Comparison of ENCODE assay signal across 21 cellular contexts in the genomic region with DNA sequence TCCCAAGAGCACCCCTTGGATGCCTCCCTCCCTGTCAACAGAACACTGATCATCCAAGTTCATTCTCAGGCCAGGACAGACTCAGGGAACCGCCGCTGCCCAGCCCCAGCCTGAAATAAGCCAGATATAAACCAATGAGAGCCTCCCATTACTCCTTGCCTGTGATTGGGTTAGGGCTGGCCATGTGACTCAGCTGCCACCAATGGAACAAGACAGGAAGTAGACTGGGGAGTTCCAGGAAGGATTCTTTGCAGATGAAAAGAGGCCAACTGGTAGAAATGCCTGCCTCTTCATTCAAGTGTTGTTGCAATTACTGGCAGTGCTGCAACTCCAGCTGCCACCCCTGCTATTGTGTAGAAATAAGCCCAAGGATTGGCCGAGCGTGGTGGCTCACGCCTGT.
DNase-seq lines count a peak whose midpoint lies in the region; TF ChIP-seq lines count a peak whose summit lies in the region.
"Had no signal": no experiment of that assay in that cellular context is flagged by ENCODE, and none has a peak within 500 bp of the region (broad histone marks: within the 10 kb centered on the region; RNA-seq: fewer than 3 reads in every experiment).

No MANE protein-coding gene starts in this region.

- H2BK15ac ChIP-seq in H9 (ENCODE audit: low read depth, low read length) (no peak overlapping the region), mesenchymal stem cell (ENCODE audit: low read depth, poor library complexity, severe bottlenecking) (no peak overlapping the region)

- DNase-seq in NCI-H2171 treated with DMSO at 0.1 percent for 48 hours (lab: John Stamatoyannopoulos, UW) (peak; percentile 21), NCI-H2171 (lab: John Stamatoyannopoulos, UW) (no peak), H9 (no peak), OCI-M1 (lab: John Stamatoyannopoulos, UW) (peak; percentile 10), mesenchymal stem cell (peak; percentile 3), thyroid gland (no peak), medulla oblongata (ENCODE audit: extremely low spot score) (no peak), CD14-positive monocyte (ENCODE audit: low spot score) (no peak)
- DNase-seq: activated CD4-positive, CD25-positive, alpha-beta regulatory T cell; activated CD8-positive, alpha-beta T cell treated with anti-CD3 and anti-CD28 coated beads, Interleukin-2, amount 10 ng/mL, durations not matched to agents 7 days and 5 days; activated naive CD4-positive, alpha-beta T cell; amniotic stem cell; C1 segment of cervical spinal cord; effector memory CD4-positive, alpha-beta T cell; gastrocnemius medialis; hippocampal formation; islet precursor cell; NCI-H1694; T-helper 9 cell had no signal

- H3K23me2 ChIP-seq in H9 (ENCODE audit: insufficient read length, low read depth, low read length, poor library complexity, severe bottlenecking): no peaks in the 10 kb centered on the region

- H3K56ac ChIP-seq in H9 (ENCODE audit: insufficient read length, low read depth, low read length): no peak overlapping the region

- H3K36me3 ChIP-seq in mesenchymal stem cell (ENCODE audit: control insufficient read depth in 1 of 2, insufficient read depth in 2 of 2, low read depth in 1 of 2, low read length in 2 of 2) (no peaks in the 10 kb centered on the region), thyroid gland (no peaks in the 10 kb centered on the region)
- H3K36me3 ChIP-seq: breast epithelium, gastrocnemius medialis had no signal

- H3K18ac ChIP-seq in H9 (ENCODE audit: insufficient read length, low read depth, low read length): no peak overlapping the region
- H3K18ac ChIP-seq in mesenchymal stem cell (ENCODE audit: low read depth in 1 of 2, low read length in 2 of 2): no peak overlapping the region

- H3K27me3 Mint-ChIP-seq in H9 (ENCODE audit: low read depth) (no peaks in the 10 kb centered on the region), CD14-positive monocyte (ENCODE audit: low read depth in 3 of 3) (peaks cover 0 to 2% (median 0%) of the 10 kb centered on the region in 3 donors)

- H2AK5ac ChIP-seq in H9 (ENCODE audit: insufficient read length, low read length): no peak overlapping the region
- no peak overlapping the region for H2AK5ac ChIP-seq in mesenchymal stem cell (ENCODE audit: low read length, severe bottlenecking)

- H3K9me3 Mint-ChIP-seq in H9: peaks cover 6 to 8% of the 10 kb centered on the region in 2 experiments; a peak in 4 of 5 replicates
- peaks cover 12 to 35% (median 24%) of the 10 kb centered on the region in 7 donors for H3K9me3 Mint-ChIP-seq in CD14-positive monocyte
- H3K9me3 Mint-ChIP-seq: neural crest cell had no signal

- H2BK5ac ChIP-seq in H9 (ENCODE audit: insufficient read length, low read length) (no peak overlapping the region), mesenchymal stem cell (ENCODE audit: low read depth, low read length, poor library complexity, severe bottlenecking) (no peak overlapping the region)

- H4K8ac ChIP-seq in H9 (replicated peaks; ENCODE audit: insufficient read length, low read depth, low read length) (no peak overlapping the region), mesenchymal stem cell (ENCODE audit: low read length) (no peak overlapping the region)

- no peak overlapping the region for H3K4me3 Mint-ChIP-seq in H9
- H3K4me3 Mint-ChIP-seq in CD14-positive monocyte: no peak overlapping the region
- H3K4me3 Mint-ChIP-seq: activated CD8-positive, alpha-beta T cell treated with anti-CD3 and anti-CD28 coated beads, Interleukin-2, amount 10 ng/mL, durations not matched to agents 7 days and 5 days; neural crest cell had no signal

- H4K20me1 ChIP-seq in H9 (ENCODE audit: control insufficient read depth, insufficient read depth, insufficient read length): no peaks in the 10 kb centered on the region

- no peak overlapping the region for H4K5ac ChIP-seq in H9 (ENCODE audit: insufficient read length, low read depth, low read length)

- H3K79me1 ChIP-seq in H9 (ENCODE audit: insufficient read depth, low read depth, low read length, poor library complexity, severe bottlenecking): no peaks in the 10 kb centered on the region
- H3K79me1 ChIP-seq in mesenchymal stem cell (replicated peaks; ENCODE audit: low read length, poor library complexity, severe bottlenecking): no peaks in the 10 kb centered on the region

- H3K9me3 ChIP-seq in H9 (ENCODE audit: control insufficient read depth, low read depth, low read length) (peaks cover 3% of the 10 kb centered on the region), mesenchymal stem cell (ENCODE audit: control insufficient read depth, low read length) (peaks cover 12% of the 10 kb centered on the region), thyroid gland (no peaks in the 10 kb centered on the region)
- H3K9me3 ChIP-seq: gastrocnemius medialis had no signal

- intact Hi-C loops in thyroid gland (cut with DNase I): no loop called here
- intact Hi-C loops in CD14-positive monocyte (cut with micrococcal nuclease): no loop called here

- H3K4ac ChIP-seq in H9 (ENCODE audit: low read depth, low read length) (no peak overlapping the region), mesenchymal stem cell (ENCODE audit: low read depth in 1 of 2, low read length in 2 of 2) (no peak overlapping the region)

- no peak for TF ChIP-seq POLR2A in thyroid gland (IDR thresholded peaks at IDR 0.05)

- H3K4me2 ChIP-seq in H9 (ENCODE audit: insufficient read depth, insufficient read length, low read length) (no peak overlapping the region), mesenchymal stem cell (ENCODE audit: low read length, poor library complexity, severe bottlenecking) (no peak overlapping the region)

- H3K23ac ChIP-seq in H9 (ENCODE audit: insufficient read length, low read depth, low read length) (no peak overlapping the region), mesenchymal stem cell (ENCODE audit: low read length in 2 of 2) (no peak overlapping the region)

- H3K27ac ChIP-seq in H9 (ENCODE audit: insufficient read length, low read depth, low read length): no peak overlapping the region
- no peak overlapping the region for H3K27ac ChIP-seq in mesenchymal stem cell (ENCODE audit: low read length, poor library complexity, severe bottlenecking)
- no peak overlapping the region for H3K27ac ChIP-seq in thyroid gland
- H3K27ac ChIP-seq: breast epithelium, gastrocnemius medialis had no signal

- H2BK20ac ChIP-seq in H9 (ENCODE audit: low read depth, low read length, poor library complexity, severe bottlenecking): no peak overlapping the region

- peaks cover 9 to 12% (median 11%) of the 10 kb centered on the region in 3 experiments; a peak in 6 of 7 replicates for H3K36me3 Mint-ChIP-seq in H9 (ENCODE audit: insufficient read depth in 1 of 3, low read depth in 3 of 3)
- no peaks in the 10 kb centered on the region for H3K36me3 Mint-ChIP-seq in CD14-positive monocyte

- no CpG with 5 or more reads among the region's 5 CpGs for WGBS in H9 (ENCODE audit: extremely low coverage, insufficient read length, low lambda C conversion rate)
- WGBS in mesenchymal stem cell: 96% methylated on average over 3 of the region's 5 CpGs
- WGBS in thyroid gland, 2 donors: 92 to 95% methylated on average over 5 of the region's 5 CpGs

- H3K27ac Mint-ChIP-seq in H9: peak overlapping the region in 1 of 3 experiments; percentile 92; a peak in 1 of 7 replicates
- H3K27ac Mint-ChIP-seq in CD14-positive monocyte: no peak overlapping the region

- H3K4me1 ChIP-seq in H9 (ENCODE audit: insufficient read depth, low read length) (no peaks in the 10 kb centered on the region), mesenchymal stem cell (ENCODE audit: control insufficient read depth, insufficient read depth, low read depth, low read length) (no peaks in the 10 kb centered on the region), thyroid gland (no peaks in the 10 kb centered on the region)
- H3K4me1 ChIP-seq: breast epithelium, gastrocnemius medialis had no signal

- TF ChIP-seq CTCF in H9 (conservative IDR thresholded peaks at IDR 0.05) (no peak), thyroid gland (IDR thresholded peaks at IDR 0.05) (no peak), CD14-positive monocyte (IDR thresholded peaks at IDR 0.05) (no peak)

- H3K27me3 ChIP-seq in H9 (ENCODE audit: insufficient read depth, low read length): no peaks in the 10 kb centered on the region
- H3K27me3 ChIP-seq in mesenchymal stem cell (ENCODE audit: control insufficient read depth in 1 of 2, insufficient read depth in 1 of 2, low read length in 2 of 2): peaks cover 0 to 20% of the 10 kb centered on the region in 2 experiments
- no peaks in the 10 kb centered on the region for H3K27me3 ChIP-seq in thyroid gland
- H3K27me3 ChIP-seq: breast epithelium, gastrocnemius medialis had no signal

- H2BK12ac ChIP-seq in H9 (ENCODE audit: insufficient read length, low read depth, low read length) (no peak overlapping the region), mesenchymal stem cell (ENCODE audit: low read length in 2 of 2) (peak overlapping the region in 1 of 2 experiments; percentile 11)

- H3K79me2 ChIP-seq in H9 (ENCODE audit: insufficient read depth, low read length): no peaks in the 10 kb centered on the region

- H3K4me3 ChIP-seq in mesenchymal stem cell (ENCODE audit: insufficient read depth in 1 of 2, low read depth in 1 of 2, low read length in 2 of 2): no peak overlapping the region
- H3K4me3 ChIP-seq in thyroid gland (replicated peaks in 1 of 3): no peak overlapping the region
- H3K4me3 ChIP-seq: breast epithelium, gastrocnemius medialis had no signal

- no peak overlapping the region for H4K91ac ChIP-seq in H9 (ENCODE audit: insufficient read length, low read depth, low read length)
- H4K91ac ChIP-seq in mesenchymal stem cell (ENCODE audit: low read length): no peak overlapping the region

- H3K9ac ChIP-seq in H9 (ENCODE audit: extremely low read depth, insufficient read length, low read length): no peak overlapping the region
- H3K9ac ChIP-seq in mesenchymal stem cell (ENCODE audit: low read length): no peak overlapping the region

- no peak overlapping the region for H3K14ac ChIP-seq in H9 (ENCODE audit: insufficient read depth, low read length)
- H3K14ac ChIP-seq in mesenchymal stem cell (ENCODE audit: low read length in 2 of 2): peak overlapping the region in 1 of 2 experiments; percentile 51

- H2AFZ ChIP-seq in H9 (ENCODE audit: low read length): no peak overlapping the region
- H2AFZ ChIP-seq in mesenchymal stem cell (ENCODE audit: low read depth, low read length): no peak overlapping the region

- H3K4me1 Mint-ChIP-seq in H9 (peaks cover 5 to 9% of the 10 kb centered on the region in 2 experiments; a peak in 2 of 4 replicates), CD14-positive monocyte (no peaks in the 10 kb centered on the region)
- H3K4me1 Mint-ChIP-seq: neural crest cell had no signal

- no peak overlapping the region for H3T11ph ChIP-seq in H9 (ENCODE audit: low read length)

- H2BK120ac ChIP-seq in H9 (ENCODE audit: low read depth, low read length, poor library complexity, severe bottlenecking): peak overlapping the region; percentile 44
- H2BK120ac ChIP-seq in mesenchymal stem cell (ENCODE audit: low read depth, low read length): no peak overlapping the region

Comparison
In these comparisons a context has a peak if more than half of its experiments do, and no peak if none do; other contexts are left out.
1. DNase-seq: peak in NCI-H2171 treated with DMSO at 0.1 percent for 48 hours (single experiment), OCI-M1 (single experiment) and mesenchymal stem cell (single experiment); none in NCI-H2171 (single experiment), H9 (single experiment), thyroid gland (0 of 2), medulla oblongata (single experiment) and CD14-positive monocyte (single experiment).